18 cellular contexts compared by ENCODE assay signal in the genomic region with DNA sequence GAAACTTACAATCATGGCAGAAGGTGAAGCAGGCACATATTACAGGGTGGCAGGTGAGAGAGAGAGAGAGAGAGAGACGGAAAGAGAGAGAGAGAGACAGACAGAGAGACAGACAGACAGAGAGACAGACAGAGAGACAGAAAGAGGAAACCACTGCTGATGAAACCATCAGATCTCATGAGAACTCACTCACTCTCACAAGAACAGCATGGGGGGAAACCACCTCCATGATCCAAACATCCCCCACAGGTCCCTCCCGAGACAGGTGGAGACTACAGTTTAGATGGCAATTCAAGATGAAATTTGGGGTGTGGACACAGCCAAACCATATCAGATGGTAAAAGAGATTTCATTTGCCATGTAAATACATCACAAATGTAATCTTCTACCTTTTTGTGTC.
DNase-seq lines count a peak whose midpoint lies in the region; ATAC-seq and TF ChIP-seq lines count a peak whose summit lies in the region.
"Had no signal": no experiment of that assay in that cellular context is flagged by ENCODE, and none has a peak within 500 bp of the region (broad histone marks: within the 10 kb centered on the region; RNA-seq: fewer than 3 reads in every experiment).

No MANE protein-coding gene starts in this region.

- intact Hi-C loops in body of pancreas (cut with DNase I): no loop called here

- no peak overlapping the region for H3K4me3 ChIP-seq in body of pancreas
- H3K4me3 ChIP-seq: thoracic aorta had no signal

- H3K27me3 ChIP-seq in body of pancreas: no peaks in the 10 kb centered on the region

- 45 to 68% methylated on average over 2 of the region's 2 CpGs for WGBS in body of pancreas, 2 donors

- TF ChIP-seq POLR2A in body of pancreas (IDR thresholded peaks at IDR 0.05): no peak

- TF ChIP-seq CTCF in body of pancreas (IDR thresholded peaks at IDR 0.05): no peak

- H3K36me3 ChIP-seq in body of pancreas (replicated peaks in 1 of 2; ENCODE audit: insufficient read depth in 1 of 2, low read depth in 2 of 2): no peaks in the 10 kb centered on the region
- H3K36me3 ChIP-seq: thoracic aorta had no signal

- peaks cover 4% of the 10 kb centered on the region for H3K4me1 ChIP-seq in body of pancreas
- H3K4me1 ChIP-seq: Caco-2 had no signal

- no peaks in the 10 kb centered on the region for H3K9me3 ChIP-seq in body of pancreas
- H3K9me3 ChIP-seq: Caco-2, thoracic aorta had no signal

- DNase-seq in OCI-M1 (lab: John Stamatoyannopoulos, UW): peak; percentile 12
- no peak for DNase-seq in body of pancreas
- DNase-seq in NCI-H446 (lab: John Stamatoyannopoulos, UW): no peak
- DNase-seq in NOMO-1 treated with DMSO at 0.1 percent for 48 hours (lab: John Stamatoyannopoulos, UW; ENCODE audit: unreplicated experiment): no peak
- DNase-seq: activated CD4-positive, alpha-beta T cell treated with anti-CD3 and anti-CD28 coated beads for 1 hour; activated naive CD4-positive, alpha-beta T cell treated with anti-CD3 and anti-CD28 coated beads, Interleukin-2, amount 10 ng/mL, durations not matched to agents 7 days and 5 days; Caco-2; foreskin fibroblast; left ventricle myocardium superior; NCI-H1694; NCI-H446 treated with DMSO at 0.1 percent for 48 hours; SHP77 treated with DMSO at 0.1 percent for 48 hours had no signal

- peak; percentile 70 for ATAC-seq in GM18868 (IDR thresholded peaks at IDR 0.05; ENCODE audit: unreplicated experiment)
- ATAC-seq in GM21529 (IDR thresholded peaks at IDR 0.05; ENCODE audit: unreplicated experiment): peak; percentile 42
- ATAC-seq in HG02885 (IDR thresholded peaks at IDR 0.05; ENCODE audit: poor library complexity, unreplicated experiment): peak; percentile 62
- ATAC-seq in body of pancreas: no peak
- ATAC-seq in GM18519 (IDR thresholded peaks at IDR 0.05; ENCODE audit: low FRiP score, unreplicated experiment): no peak
- ATAC-seq: HCT116, left ventricle myocardium superior had no signal

- no peak overlapping the region for H3K27ac ChIP-seq in body of pancreas
- H3K27ac ChIP-seq: thoracic aorta had no signal

Comparison
In these comparisons a context has a peak if more than half of its experiments do, and no peak if none do; other contexts are left out.
1. ATAC-seq: peak in GM18868 (single experiment), GM21529 (single experiment) and HG02885 (single experiment); none in body of pancreas (single experiment) and GM18519 (single experiment).